In genomic region chr16:73054732-73055481, GRCh38 we compare ENCODE assay signal across 8 cellular contexts. TPM values are rescaled to one million over a fixed set of nuclear protein-coding genes. Genes with fewer than 3 reads are reported as not detected.
DNase-seq lines count a peak whose midpoint lies in the region; ATAC-seq and TF ChIP-seq lines count a peak whose summit lies in the region.

No MANE protein-coding gene starts in this region.

- POLR2A ChIA-PET in CD4-positive, alpha-beta T cell (lab: Charles Lee) = no interaction called here

- CTCF ChIA-PET in CD4-positive, alpha-beta T cell (lab: Charles Lee) = no interaction called here

- no peaks in the 10 kb centered on the region for H3K36me3 ChIP-seq in mucosa of stomach (ENCODE audit: control insufficient read depth, insufficient read depth, low read length)

- no peak overlapping the region for H3K4me3 ChIP-seq in mucosa of stomach (ENCODE audit: low read length)

- H3K27me3 Mint-ChIP-seq in CD4-positive, alpha-beta T cell = peaks cover 11% of the 10 kb centered on the region
- H3K27me3 Mint-ChIP-seq in activated naive CD8-positive, alpha-beta T cell treated with anti-CD3 and anti-CD28 coated beads for 36 hours = peaks cover 12% of the 10 kb centered on the region

- intact Hi-C loops in CD4-positive, alpha-beta T cell (cut with DNase I, micrococcal nuclease) = no loop called here

- H3K36me3 Mint-ChIP-seq in CD4-positive, alpha-beta T cell (ENCODE audit: low read depth) = peaks cover 3% of the 10 kb centered on the region
- no peaks in the 10 kb centered on the region for H3K36me3 Mint-ChIP-seq in activated naive CD8-positive, alpha-beta T cell treated with anti-CD3 and anti-CD28 coated beads for 36 hours

- peak; percentile 39 for ATAC-seq in CD4-positive, alpha-beta T cell (ENCODE audit: poor library complexity)
- ATAC-seq in omental fat pad (ENCODE audit: low FRiP score) = no peak

- no peak for TF ChIP-seq CTCF in CD4-positive, alpha-beta T cell (IDR thresholded peaks at IDR 0.05)
- TF ChIP-seq CTCF in omental fat pad (IDR thresholded peaks at IDR 0.05) = no peak

- H3K27me3 ChIP-seq in CD4-positive, alpha-beta T cell (ENCODE audit: control insufficient read depth, insufficient read depth, low read length) = peaks cover 57% of the 10 kb centered on the region
- no peaks in the 10 kb centered on the region for H3K27me3 ChIP-seq in mucosa of stomach (ENCODE audit: control insufficient read depth, insufficient read depth, low read length)

- peak overlapping the region; percentile 80 for H3K9ac ChIP-seq in mucosa of stomach (ENCODE audit: low read length)

- H3K4me1 Mint-ChIP-seq in CD4-positive, alpha-beta T cell (ENCODE audit: low read depth) = peaks cover 31% of the 10 kb centered on the region
- peaks cover 10% of the 10 kb centered on the region for H3K4me1 Mint-ChIP-seq in activated naive CD8-positive, alpha-beta T cell treated with anti-CD3 and anti-CD28 coated beads for 36 hours

- no peak overlapping the region for H3K27ac ChIP-seq in CD4-positive, alpha-beta T cell (ENCODE audit: low read depth, low read length)

- H3K4me3 Mint-ChIP-seq in CD4-positive, alpha-beta T cell = no peak overlapping the region
- no peak overlapping the region for H3K4me3 Mint-ChIP-seq in activated naive CD8-positive, alpha-beta T cell treated with anti-CD3 and anti-CD28 coated beads for 36 hours

- peaks cover 49% of the 10 kb centered on the region for H3K4me1 ChIP-seq in mucosa of stomach (ENCODE audit: control insufficient read depth, insufficient read depth, low read length)

- no peaks in the 10 kb centered on the region for H3K9me3 ChIP-seq in CD4-positive, alpha-beta T cell (ENCODE audit: control insufficient read depth, low read length)
- no peaks in the 10 kb centered on the region for H3K9me3 ChIP-seq in mucosa of stomach (ENCODE audit: control insufficient read depth, low read length)

- H3K9me3 Mint-ChIP-seq in CD4-positive, alpha-beta T cell = no peaks in the 10 kb centered on the region
- no peaks in the 10 kb centered on the region for H3K9me3 Mint-ChIP-seq in activated naive CD8-positive, alpha-beta T cell treated with anti-CD3 and anti-CD28 coated beads for 36 hours

- H3K27ac Mint-ChIP-seq in CD4-positive, alpha-beta T cell = no peak overlapping the region
- H3K27ac Mint-ChIP-seq in activated naive CD8-positive, alpha-beta T cell treated with anti-CD3 and anti-CD28 coated beads for 36 hours = no peak overlapping the region

- no peak for DNase-seq in CD4-positive, alpha-beta T cell
- DNase-seq in NCI-H1048 (lab: John Stamatoyannopoulos, UW) (peak; percentile 73), cerebellar cortex (ENCODE audit: low spot score) (peak; percentile 62), NCI-H1105 (lab: John Stamatoyannopoulos, UW) (no peak), omental fat pad (ENCODE audit: low spot score) (no peak), cerebellum (ENCODE audit: low spot score) (no peak)
- DNase-seq in activated naive CD8-positive, alpha-beta T cell treated with anti-CD3 and anti-CD28 coated beads for 36 hours = no peak

RNA-seq across cellular contexts. Expression of gene ZFHX3, which starts 7.0 kb away (rescaled TPM):
- total RNA-seq in CD4-positive, alpha-beta T cell = under 1 TPM; 0.63 to 0.64 TPM
- total RNA-seq in activated naive CD8-positive, alpha-beta T cell treated with anti-CD3 and anti-CD28 coated beads for 36 hours = under 1 TPM; 0.40 to 0.54 TPM
- total RNA-seq in omental fat pad = 10 to 100 TPM; 11.8 to 35.2 (median 13.7) TPM
- 4.7 TPM for total RNA-seq in cerebellum

Comparison
In these comparisons a context has a peak if more than half of its experiments do, and no peak if none do; other contexts are left out.
1. DNase-seq: peak in NCI-H1048 (single experiment) and cerebellar cortex (single experiment); none in CD4-positive, alpha-beta T cell (0 of 10), activated naive CD8-positive, alpha-beta T cell treated with anti-CD3 and anti-CD28 coated beads for 36 hours (single experiment), NCI-H1105 (single experiment), omental fat pad (single experiment) and cerebellum (single experiment).